In genomic region chr9:130463763-130464745, GRCh38 we compare ENCODE assay signal across 22 cellular contexts.
"Had no signal": no experiment of that assay in that cellular context is flagged by ENCODE, and none has a peak within 500 bp of the region (broad histone marks: within the 10 kb centered on the region; RNA-seq: fewer than 3 reads in every experiment).

No MANE protein-coding gene starts in this region.

- H3K27ac ChIP-seq: adrenal gland had no signal

- H3K9me3 ChIP-seq: adrenal gland had no signal

- ATAC-seq: activated CD4-positive, CD25-positive, alpha-beta regulatory T cell treated with anti-CD3 and anti-CD28 coated beads, Interleukin-2, amount 50 U/mL, for 24 hours; activated CD8-positive, alpha-beta T cell treated with anti-CD3 and anti-CD28 coated beads for 36 hours; activated T-cell treated with anti-CD3 and anti-CD28 coated beads, Interleukin-2, amount 50 U/mL, for 72 hours had no signal

- H3K36me3 ChIP-seq: adrenal gland had no signal

- H3K27me3 ChIP-seq: adrenal gland had no signal

- H3K4me1 ChIP-seq: adrenal gland had no signal

- DNase-seq: activated CD4-positive, alpha-beta T cell treated with anti-CD3 and anti-CD28 coated beads for 4 hours; activated CD8-positive, alpha-beta memory T cell treated with anti-CD3 and anti-CD28 coated beads, Interleukin-2, amount 50 U/mL, for 4 hours; activated CD8-positive, alpha-beta T cell treated with anti-CD3 and anti-CD28 coated beads for 36 hours; activated gamma-delta T cell treated with Interleukin-2 at 50 U/mL for 16 hours; activated naive CD4-positive, alpha-beta T cell treated with anti-CD3 and anti-CD28 coated beads, Interleukin-2, amount 50 U/mL, for 16 hours; activated naive CD8-positive, alpha-beta T cell treated with anti-CD3 and anti-CD28 coated beads, Interleukin-2, amount 10 ng/mL, durations not matched to agents 7 days and 5 days; activated T-cell treated with anti-CD3 and anti-CD28 coated beads, Interleukin-2, amount 50 U/mL, for 72 hours; adrenal gland; anterior cingulate cortex; caudate nucleus; KG1; NCI-H1092; NCI-H1417; NCI-H1694; NCI-H2029; NCI-H2107; NCI-H345; NCI-H510A; NCI-H526 treated with DMSO at 0.1 percent for 48 hours; NCI-H82; SHP77 had no signal

- H3K4me3 ChIP-seq: adrenal gland had no signal
